ENCODE assay signal across 1 cellular context in the genomic region with DNA sequence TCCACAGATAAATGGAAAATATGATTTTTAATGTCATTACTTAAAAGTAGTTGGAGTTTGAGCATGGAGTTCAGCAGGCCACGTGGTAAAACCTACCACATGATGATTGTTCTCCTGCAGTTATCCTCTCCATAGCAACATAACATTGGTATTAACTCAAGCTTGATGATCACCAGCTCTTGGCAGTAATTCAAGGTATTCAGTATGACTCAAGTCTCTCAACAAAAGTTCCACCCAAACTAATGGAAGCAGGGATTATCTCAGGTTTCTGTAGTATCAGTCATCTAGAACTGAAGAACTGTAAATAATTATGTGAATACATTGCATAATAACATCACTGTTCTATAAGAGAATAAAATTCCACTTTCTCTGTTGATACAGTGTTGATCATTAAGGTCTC.
TF ChIP-seq lines count a peak whose summit lies in the region.

No MANE protein-coding gene starts in this region.

TF ChIP-seq in SK-N-SH treated with all-trans-retinoic acid at 6 μM for 48 hours, 23 proteins besides CTCF, POLR2A, EP300 and RAD21 (continued from another document):
- TF ChIP-seq BACH2 (CRISPR knock-in tag; IDR thresholded peaks at IDR 0.05; ENCODE audit: borderline replicate concordance) (no peak), ZC3H10 (CRISPR knock-in tag; IDR thresholded peaks at IDR 0.05) (peak; percentile 80), ISL1 (CRISPR knock-in tag; IDR thresholded peaks at IDR 0.05) (peak; percentile 92)
- TF ChIP-seq, protein P1, sequence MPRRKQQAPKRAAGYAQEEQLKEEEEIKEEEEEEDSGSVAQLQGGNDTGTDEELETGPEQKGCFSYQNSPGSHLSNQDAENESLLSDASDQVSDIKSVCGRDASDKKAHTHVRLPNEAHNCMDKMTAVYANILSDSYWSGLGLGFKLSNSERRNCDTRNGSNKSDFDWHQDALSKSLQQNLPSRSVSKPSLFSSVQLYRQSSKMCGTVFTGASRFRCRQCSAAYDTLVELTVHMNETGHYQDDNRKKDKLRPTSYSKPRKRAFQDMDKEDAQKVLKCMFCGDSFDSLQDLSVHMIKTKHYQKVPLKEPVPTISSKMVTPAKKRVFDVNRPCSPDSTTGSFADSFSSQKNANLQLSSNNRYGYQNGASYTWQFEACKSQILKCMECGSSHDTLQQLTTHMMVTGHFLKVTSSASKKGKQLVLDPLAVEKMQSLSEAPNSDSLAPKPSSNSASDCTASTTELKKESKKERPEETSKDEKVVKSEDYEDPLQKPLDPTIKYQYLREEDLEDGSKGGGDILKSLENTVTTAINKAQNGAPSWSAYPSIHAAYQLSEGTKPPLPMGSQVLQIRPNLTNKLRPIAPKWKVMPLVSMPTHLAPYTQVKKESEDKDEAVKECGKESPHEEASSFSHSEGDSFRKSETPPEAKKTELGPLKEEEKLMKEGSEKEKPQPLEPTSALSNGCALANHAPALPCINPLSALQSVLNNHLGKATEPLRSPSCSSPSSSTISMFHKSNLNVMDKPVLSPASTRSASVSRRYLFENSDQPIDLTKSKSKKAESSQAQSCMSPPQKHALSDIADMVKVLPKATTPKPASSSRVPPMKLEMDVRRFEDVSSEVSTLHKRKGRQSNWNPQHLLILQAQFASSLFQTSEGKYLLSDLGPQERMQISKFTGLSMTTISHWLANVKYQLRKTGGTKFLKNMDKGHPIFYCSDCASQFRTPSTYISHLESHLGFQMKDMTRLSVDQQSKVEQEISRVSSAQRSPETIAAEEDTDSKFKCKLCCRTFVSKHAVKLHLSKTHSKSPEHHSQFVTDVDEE (CRISPR knock-in tag; IDR thresholded peaks at IDR 0.05): no peak
